In the genomic region with DNA sequence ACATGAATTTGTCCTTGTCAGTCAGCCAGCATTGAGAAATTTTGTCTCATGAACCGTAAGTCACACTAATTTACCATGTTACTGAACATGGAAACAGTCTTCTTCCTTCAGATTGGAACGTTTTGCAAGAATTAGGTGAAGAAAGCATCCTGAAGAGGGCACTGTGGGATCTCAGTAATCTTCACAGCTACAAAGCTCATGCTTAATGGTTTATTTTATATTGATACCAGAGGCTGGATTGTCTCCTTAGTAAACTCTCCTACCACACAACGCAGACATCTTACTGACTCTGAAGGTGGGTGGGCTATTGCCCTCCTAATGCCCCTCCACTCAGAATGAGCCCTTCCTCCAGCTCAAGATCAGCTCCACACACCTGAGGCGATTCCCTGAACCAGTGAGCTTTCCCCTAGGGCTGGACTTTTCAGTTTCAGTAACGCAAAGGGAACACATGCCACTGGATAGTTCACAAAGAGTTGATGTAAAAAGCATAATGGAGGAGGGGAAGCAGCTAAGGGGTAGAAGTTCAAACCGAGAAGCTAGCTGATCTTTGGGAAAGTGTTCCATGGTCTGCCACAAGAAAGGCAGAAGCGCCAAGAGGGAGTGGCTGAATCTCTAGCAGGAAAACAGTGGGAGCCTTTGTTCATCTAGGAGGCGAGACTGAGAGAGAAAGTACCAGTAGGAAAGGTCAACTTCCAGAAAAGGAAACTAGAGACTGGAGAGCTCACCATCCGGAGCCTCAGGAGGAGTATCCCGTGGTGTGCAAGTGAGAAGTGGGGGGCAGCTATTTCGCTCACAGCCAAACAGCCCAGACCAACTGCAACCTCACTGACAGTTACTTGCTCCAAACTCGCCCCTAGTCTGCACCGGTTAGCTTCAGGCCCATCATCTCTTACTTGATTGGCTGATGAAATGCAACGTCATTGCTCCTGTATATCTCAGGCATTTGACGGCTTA, we compare ENCODE assay signal across 1 cellular context.
TF ChIP-seq lines count a peak whose summit lies in the region.

A gene (minus strand): TSS at position 849 of the 954 bp plus-strand sequence. CDS start 7,425 bp downstream, outside the sequence.

TF ChIP-seq in K562, 482 proteins besides CTCF, POLR2A, EP300 and RAD21:
- no peak for TF ChIP-seq EHMT2 (IDR thresholded peaks at IDR 0.05)
- TF ChIP-seq EP400 (IDR thresholded peaks at IDR 0.05): no peak
- no peak for TF ChIP-seq ATF1 (CRISPR knock-in tag; IDR thresholded peaks at IDR 0.05)
- TF ChIP-seq ATF1 (tag; IDR thresholded peaks at IDR 0.05): 0 out of 2 replicates have a peak, but pooled peaks have one; percentile 13
- TF ChIP-seq SMC3 (conservative IDR thresholded peaks at IDR 0.05; ENCODE audit: insufficient read depth, low read depth, low read length): 0 out of 2 replicates have a peak, but pooled peaks have one; percentile 4
- peak; percentile 28; the same call in 1 of the 2 replicates for TF ChIP-seq MAFG (tag; conservative IDR thresholded peaks at IDR 0.05)
TF ChIP-seq in K562: peak in this region for 3.
